In the genomic region with DNA sequence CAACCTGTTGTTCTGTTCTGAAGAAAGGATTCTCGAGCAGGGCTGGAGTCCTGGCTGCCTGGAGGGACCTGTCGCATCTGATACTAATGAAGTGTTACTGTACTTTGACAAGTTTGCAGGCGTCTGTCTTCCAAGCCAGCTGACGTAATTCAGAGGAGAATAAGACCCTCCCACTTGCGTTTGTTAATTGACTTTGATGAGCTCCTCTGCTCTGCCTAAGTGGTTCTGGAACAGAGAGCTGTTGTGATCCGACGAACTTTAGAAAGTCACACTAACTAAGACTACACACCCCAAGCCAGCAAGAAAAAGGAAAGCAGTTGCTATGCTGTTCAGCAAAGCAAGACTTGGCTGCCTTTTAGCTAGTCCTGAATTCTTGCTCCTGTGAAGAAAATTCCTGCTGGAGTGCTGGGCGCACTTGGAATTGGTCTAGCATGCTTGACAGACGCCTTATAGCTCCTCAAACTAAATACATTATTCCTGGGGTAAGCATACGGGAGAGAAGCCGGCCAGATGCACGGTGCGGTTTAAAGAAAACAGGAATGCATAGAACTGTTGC, we compare ENCODE assay signal across 12 cellular contexts.
DNase-seq lines count a peak whose midpoint lies in the region; ATAC-seq and TF ChIP-seq lines count a peak whose summit lies in the region.
"Had no signal": no experiment of that assay in that cellular context is flagged by ENCODE, and none has a peak within 500 bp of the region (broad histone marks: within the 10 kb centered on the region; RNA-seq: fewer than 3 reads in every experiment).

No MANE protein-coding gene starts in this region.

- H3K14ac ChIP-seq in IMR-90 (replicated peaks; ENCODE audit: low read depth, low read length) = peak overlapping the region; percentile 58

- peak overlapping the region; percentile 64 for H3K56ac ChIP-seq in IMR-90 (ENCODE audit: extremely low read depth, insufficient read depth, low read length)

- H4K8ac ChIP-seq in IMR-90 (ENCODE audit: low read depth in 2 of 2, low read length in 2 of 2) = peak overlapping the region in 1 of 2 experiments; percentile 43; a peak in 2 of 4 replicates

- POLR2A ChIA-PET in IMR-90 (lab: Charles Lee; ENCODE audit: unreplicated experiment) = no interaction called here

- peak overlapping the region; percentile 7; the same call in 1 of the 2 replicates for H4K91ac ChIP-seq in IMR-90 (ENCODE audit: insufficient read depth, low read depth, low read length)

- H3K4ac ChIP-seq in IMR-90 (ENCODE audit: low read depth, low read length) = peak overlapping the region; percentile 26

- H3K4me3 ChIP-seq in IMR-90 (ENCODE audit: insufficient read depth, low read depth, low read length) (peak overlapping the region; percentile 51), epithelial cell of proximal tubule (ENCODE audit: low read depth, low read length) (peak overlapping the region; percentile 55), left lung (peak overlapping the region in 1 of 2 donors; percentile 4), stomach smooth muscle (ENCODE audit: low read length in 2 of 2) (peak overlapping the region; percentile 38 to 76)

- peak overlapping the region; percentile 58 for H2BK20ac ChIP-seq in IMR-90 (ENCODE audit: low read depth, low read length)

- peak overlapping the region; percentile 26 for H3K18ac ChIP-seq in IMR-90 (ENCODE audit: low read depth, low read length)

- no peak overlapping the region for H2AK5ac ChIP-seq in IMR-90 (ENCODE audit: low read depth, low read length)

- peak overlapping the region; percentile 78 for H2BK120ac ChIP-seq in IMR-90 (ENCODE audit: low read depth, low read length)

- H3K27ac ChIP-seq in IMR-90 (ENCODE audit: insufficient read depth, low read length) (peak overlapping the region; percentile 70), left lung (no peak overlapping the region), stomach smooth muscle (ENCODE audit: low read length) (peak overlapping the region; percentile 38)
- H3K27ac ChIP-seq: WERI-Rb-1 had no signal

- in situ Hi-C loops in IMR-90 (cut with MboI; ENCODE audit: low sequenced_read_pairs) = no loop called here

- peak overlapping the region; percentile 90 for H2AFZ ChIP-seq in IMR-90 (replicated peaks; ENCODE audit: low read length, poor library complexity)

- H2AK9ac ChIP-seq in IMR-90 (replicated peaks; ENCODE audit: low read depth, low read length, poor library complexity) = no peak overlapping the region

- no peak for TF ChIP-seq POLR2A in IMR-90 (IDR thresholded peaks at IDR 0.05; ENCODE audit: low read depth, low read length)

- DNase-seq in IMR-90 (peak; percentile 45), epithelial cell of proximal tubule (ENCODE audit: low read depth) (no peak), left lung (no peak), NCI-H1694 (lab: John Stamatoyannopoulos, UW) (no peak), mucosa of gallbladder (ENCODE audit: low spot score) (no peak), NCI-H748 treated with DMSO at 0.1 percent for 48 hours (lab: John Stamatoyannopoulos, UW) (no peak)
- DNase-seq in stimulated activated naive CD8-positive, alpha-beta T cell treated with anti-CD3 and anti-CD28 coated beads, Interleukin-15, Interleukin-2, amounts not matched to agents 100 U/mL and 50 U/mL, for 24 hours = no peak
- DNase-seq: DMS79 treated with DMSO at 0.1 percent for 48 hours, Kasumi-1, NCI-H774, WERI-Rb-1 had no signal

- intact Hi-C loops in IMR-90 (cut with micrococcal nuclease) (loop anchor here (5.0 to 10.0 kb wide), 2 partner anchors 184 to 312 kb away; a partner anchor contains a TSS), left lung (cut with DNase I) (no loop called here)

- peak overlapping the region; percentile 41 for H3K23ac ChIP-seq in IMR-90 (ENCODE audit: low read depth, low read length)

- H3K4me1 ChIP-seq in IMR-90 (ENCODE audit: control insufficient read depth, insufficient read depth, low read length) (peaks cover 1% of the 10 kb centered on the region; the same call in 1 of the 2 replicates), left lung (no peaks in the 10 kb centered on the region), stomach smooth muscle (ENCODE audit: control insufficient read depth, insufficient read depth, low read length) (no peaks in the 10 kb centered on the region)

- H3K9me1 ChIP-seq in IMR-90 (ENCODE audit: insufficient read depth, low read length) = no peaks in the 10 kb centered on the region

- no TSS peak for BruUV-seq in IMR-90 (replicated peaks; lab: Mats Ljungman, UMichigan)

- no peaks in the 10 kb centered on the region for H4K20me1 ChIP-seq in IMR-90 (ENCODE audit: insufficient read depth, low read length)

- H3K4me2 ChIP-seq in IMR-90 (ENCODE audit: low read depth, low read length) = peak overlapping the region; percentile 91

- H3K9me3 ChIP-seq in IMR-90 (ENCODE audit: control insufficient read depth, insufficient read depth, low read length) = no peaks in the 10 kb centered on the region
- no peaks in the 10 kb centered on the region for H3K9me3 ChIP-seq in left lung
- H3K9me3 ChIP-seq in stomach smooth muscle (ENCODE audit: control insufficient read depth in 2 of 2, low read length in 2 of 2) = no peaks in the 10 kb centered on the region

- no CpG with 5 or more reads among the region's 13 CpGs for WGBS in IMR-90 (ENCODE audit: extremely low coverage in 2 of 2, insufficient read length in 1 of 2), 2 experiments

- TF ChIP-seq CTCF in IMR-90 (conservative IDR thresholded peaks at IDR 0.05; ENCODE audit: low read depth, low read length) (no peak), epithelial cell of proximal tubule (conservative IDR thresholded peaks at IDR 0.05; ENCODE audit: low read depth, low read length) (no peak), left lung (IDR thresholded peaks at IDR 0.05) (no peak)

- H3K27me3 ChIP-seq in IMR-90 (ENCODE audit: control insufficient read depth, insufficient read depth, low read length) (no peaks in the 10 kb centered on the region), left lung (no peaks in the 10 kb centered on the region), stomach smooth muscle (ENCODE audit: control insufficient read depth in 1 of 2, insufficient read depth in 2 of 2, low read length in 2 of 2) (no peaks in the 10 kb centered on the region)

- H4K5ac ChIP-seq in IMR-90 (ENCODE audit: low read depth, low read length) = peak overlapping the region; percentile 33; the same call in 1 of the 2 replicates

- H3K9ac ChIP-seq in IMR-90 (ENCODE audit: low read depth, low read length) (peak overlapping the region; percentile 74), stomach smooth muscle (ENCODE audit: low read length in 2 of 2) (peak overlapping the region; percentile 1 to 51)

- CTCF ChIA-PET in IMR-90 (lab: Yijun Ruan, JAX) = interaction anchor here (0.6 to 1.4 kb wide), 4 partner anchors 28 to 332 kb away, joined by 3 to 4 read pairs (median 3); no protein-coding TSS in a partner anchor

- H3K36me3 ChIP-seq in IMR-90 (ENCODE audit: control insufficient read depth, insufficient read depth, low read length) = no peaks in the 10 kb centered on the region
- H3K36me3 ChIP-seq in left lung = no peaks in the 10 kb centered on the region
- H3K36me3 ChIP-seq in stomach smooth muscle (ENCODE audit: control insufficient read depth in 2 of 2, insufficient read depth in 2 of 2, low read length in 2 of 2) = no peaks in the 10 kb centered on the region
- H3K36me3 ChIP-seq: WERI-Rb-1 had no signal

- dilution Hi-C loops in IMR-90 (cut with HindIII; ENCODE audit: low sequenced_read_pairs, unreplicated experiment) = no loop called here

- no peaks in the 10 kb centered on the region for H3K79me1 ChIP-seq in IMR-90 (ENCODE audit: low read depth in 1 of 2, low read length in 2 of 2)

- H2BK5ac ChIP-seq in IMR-90 (ENCODE audit: low read depth, low read length, poor library complexity, severe bottlenecking) = peak overlapping the region; percentile 42

- H2BK15ac ChIP-seq in IMR-90 (ENCODE audit: low read depth, low read length) = no peak overlapping the region

- ATAC-seq in IMR-90 (ENCODE audit: low read depth) (peak; percentile 86), left lung (peak; percentile 70)
- ATAC-seq in stimulated activated naive CD8-positive, alpha-beta T cell treated with anti-CD3 and anti-CD28 coated beads, Interleukin-15, Interleukin-2, amounts not matched to agents 100 U/mL and 50 U/mL, for 24 hours = no peak

- no peak for TF ChIP-seq RAD21 in IMR-90 (IDR thresholded peaks at IDR 0.05; ENCODE audit: low read length)

TF ChIP-seq in IMR-90, 13 proteins besides CTCF, POLR2A, EP300 and RAD21:
- TF ChIP-seq RFX5 (IDR thresholded peaks at IDR 0.05; ENCODE audit: low read depth, low read length) (no peak), RCOR1 (IDR thresholded peaks at IDR 0.05; ENCODE audit: insufficient replicate concordance, low read length) (no peak), CEBPB (IDR thresholded peaks at IDR 0.05; ENCODE audit: low read depth, low read length) (no peak), FOS (IDR thresholded peaks at IDR 0.05; ENCODE audit: low read depth, low read length) (no peak), BHLHE40 (IDR thresholded peaks at IDR 0.05; ENCODE audit: low read depth, low read length) (no peak), MAZ (IDR thresholded peaks at IDR 0.05; ENCODE audit: borderline replicate concordance, low read depth, low read length) (no peak), MAFK (IDR thresholded peaks at IDR 0.05; ENCODE audit: low read depth, low read length) (no peak), MXI1 (IDR thresholded peaks at IDR 0.05; ENCODE audit: borderline replicate concordance, low read depth, low read length) (no peak), SMC3 (IDR thresholded peaks at IDR 0.05; ENCODE audit: low read depth, low read length) (no peak), NFE2L2 (IDR thresholded peaks at IDR 0.05; ENCODE audit: low read depth, low read length) (no peak), CHD1 (IDR thresholded peaks at IDR 0.05; ENCODE audit: low read depth, low read length) (no peak)
- TF ChIP-seq, protein P1, sequence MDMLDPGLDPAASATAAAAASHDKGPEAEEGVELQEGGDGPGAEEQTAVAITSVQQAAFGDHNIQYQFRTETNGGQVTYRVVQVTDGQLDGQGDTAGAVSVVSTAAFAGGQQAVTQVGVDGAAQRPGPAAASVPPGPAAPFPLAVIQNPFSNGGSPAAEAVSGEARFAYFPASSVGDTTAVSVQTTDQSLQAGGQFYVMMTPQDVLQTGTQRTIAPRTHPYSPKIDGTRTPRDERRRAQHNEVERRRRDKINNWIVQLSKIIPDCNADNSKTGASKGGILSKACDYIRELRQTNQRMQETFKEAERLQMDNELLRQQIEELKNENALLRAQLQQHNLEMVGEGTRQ (IDR thresholded peaks at IDR 0.05; ENCODE audit: low read depth, low read length) = no peak
- TF ChIP-seq, protein P2, sequence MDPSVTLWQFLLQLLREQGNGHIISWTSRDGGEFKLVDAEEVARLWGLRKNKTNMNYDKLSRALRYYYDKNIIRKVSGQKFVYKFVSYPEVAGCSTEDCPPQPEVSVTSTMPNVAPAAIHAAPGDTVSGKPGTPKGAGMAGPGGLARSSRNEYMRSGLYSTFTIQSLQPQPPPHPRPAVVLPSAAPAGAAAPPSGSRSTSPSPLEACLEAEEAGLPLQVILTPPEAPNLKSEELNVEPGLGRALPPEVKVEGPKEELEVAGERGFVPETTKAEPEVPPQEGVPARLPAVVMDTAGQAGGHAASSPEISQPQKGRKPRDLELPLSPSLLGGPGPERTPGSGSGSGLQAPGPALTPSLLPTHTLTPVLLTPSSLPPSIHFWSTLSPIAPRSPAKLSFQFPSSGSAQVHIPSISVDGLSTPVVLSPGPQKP (IDR thresholded peaks at IDR 0.05; ENCODE audit: borderline replicate concordance, low read depth, low read length) = no peak

Comparison
In these comparisons a context has a peak if more than half of its experiments do, and no peak if none do; other contexts are left out.
1. H3K27ac ChIP-seq: peak in IMR-90 (single experiment) and stomach smooth muscle (single experiment); none in left lung (0 of 2).